In genomic region chr5:139178582-139178917, GRCh38 we compare ENCODE assay signal across 11 cellular contexts. TPM values are rescaled to one million over a fixed set of nuclear protein-coding genes. Genes with fewer than 3 reads are reported as not detected.
A peak's percentile ranks its signal among the peaks of the same experiment; 100 is the strongest.
DNase-seq lines count a peak whose midpoint lies in the region; ATAC-seq and TF ChIP-seq lines count a peak whose summit lies in the region.
"Had no signal": no experiment of that assay in that cellular context is flagged by ENCODE, and none has a peak within 500 bp of the region (broad histone marks: within the 10 kb centered on the region; RNA-seq: fewer than 3 reads in every experiment).

No MANE protein-coding gene starts in this region.

- peaks cover 10% of the 10 kb centered on the region for H3K36me3 Mint-ChIP-seq in activated B cell treated with CpG ODN at 0.5 μM for 24 hours (ENCODE audit: low read depth)

- CTCF ChIA-PET in activated B cell treated with CpG ODN at 0.5 μM for 24 hours (lab: Charles Lee): no interaction called here

- H3K9me3 Mint-ChIP-seq in activated B cell treated with CpG ODN at 0.5 μM for 24 hours: peaks cover 3% of the 10 kb centered on the region
- H3K9me3 Mint-ChIP-seq: activated naive CD8-positive, alpha-beta T cell treated with anti-CD3 and anti-CD28 coated beads, Interleukin-2, amount 50 U/mL, for 24 hours had no signal

- H2BK5ac ChIP-seq in mesenchymal stem cell (ENCODE audit: low read depth, low read length, poor library complexity, severe bottlenecking): no peak overlapping the region

- H3K36me3 ChIP-seq in mesenchymal stem cell (ENCODE audit: control insufficient read depth in 1 of 2, insufficient read depth in 2 of 2, low read depth in 1 of 2, low read length in 2 of 2) (no peaks in the 10 kb centered on the region), thoracic aorta (no peaks in the 10 kb centered on the region)

- no peak overlapping the region for H2BK12ac ChIP-seq in mesenchymal stem cell (ENCODE audit: low read length in 2 of 2)

- DNase-seq in DMS53 (lab: John Stamatoyannopoulos, UW) (peak; percentile 23), DMS53 treated with DMSO at 0.1 percent for 48 hours (lab: John Stamatoyannopoulos, UW; ENCODE audit: unreplicated experiment) (no peak), activated B cell treated with CpG ODN at 0.5 μM for 24 hours (no peak), mesenchymal stem cell (no peak), thoracic aorta (ENCODE audit: low spot score) (no peak), foreskin melanocyte (no peak), amniotic stem cell (lab: John Stamatoyannopoulos, UW) (no peak)
- DNase-seq: activated CD4-positive, alpha-beta T cell treated with anti-CD3 and anti-CD28 coated beads for 4 hours; activated naive CD8-positive, alpha-beta T cell treated with anti-CD3 and anti-CD28 coated beads, Interleukin-2, amount 50 U/mL, for 24 hours; stimulated activated CD4-positive, alpha-beta T cell treated with anti-CD3 and anti-CD28 coated beads, Interleukin-15, amount 100 ng/mL, for 24 hours had no signal

- peak overlapping the region; percentile 33 for H3K4me3 Mint-ChIP-seq in activated B cell treated with CpG ODN at 0.5 μM for 24 hours
- H3K4me3 Mint-ChIP-seq: activated naive CD8-positive, alpha-beta T cell treated with anti-CD3 and anti-CD28 coated beads, Interleukin-2, amount 50 U/mL, for 24 hours had no signal

- H3K14ac ChIP-seq in mesenchymal stem cell (ENCODE audit: low read length in 2 of 2): no peak overlapping the region

- peak overlapping the region; percentile 33 for H3K27ac Mint-ChIP-seq in activated B cell treated with CpG ODN at 0.5 μM for 24 hours
- H3K27ac Mint-ChIP-seq: activated naive CD8-positive, alpha-beta T cell treated with anti-CD3 and anti-CD28 coated beads, Interleukin-2, amount 50 U/mL, for 24 hours had no signal

- H3K4me3 ChIP-seq in mesenchymal stem cell (ENCODE audit: insufficient read depth in 1 of 2, low read depth in 1 of 2, low read length in 2 of 2) (no peak overlapping the region), thoracic aorta (no peak overlapping the region)

- no peak overlapping the region for H3K23ac ChIP-seq in mesenchymal stem cell (ENCODE audit: low read length in 2 of 2)

- no peaks in the 10 kb centered on the region for H3K27me3 ChIP-seq in mesenchymal stem cell (ENCODE audit: control insufficient read depth in 1 of 2, insufficient read depth in 1 of 2, low read length in 2 of 2)
- no peaks in the 10 kb centered on the region for H3K27me3 ChIP-seq in thoracic aorta (replicated peaks; ENCODE audit: insufficient read depth)

- H3K9me3 ChIP-seq in mesenchymal stem cell (ENCODE audit: control insufficient read depth, low read length): no peaks in the 10 kb centered on the region
- no peaks in the 10 kb centered on the region for H3K9me3 ChIP-seq in thoracic aorta

- H2AFZ ChIP-seq in mesenchymal stem cell (ENCODE audit: low read depth, low read length): no peak overlapping the region

- H3K4ac ChIP-seq in mesenchymal stem cell (ENCODE audit: low read depth in 1 of 2, low read length in 2 of 2): no peak overlapping the region

- ATAC-seq in activated B cell treated with CpG ODN at 0.5 μM for 24 hours (ENCODE audit: low read depth): no peak
- ATAC-seq in thoracic aorta (ENCODE audit: insufficient number of reproducible peaks, low FRiP score, low read depth): no peak
- no peak for ATAC-seq in GM21360 (IDR thresholded peaks at IDR 0.05; ENCODE audit: unreplicated experiment)

- TF ChIP-seq CTCF in activated B cell treated with CpG ODN at 0.5 μM for 24 hours (IDR thresholded peaks at IDR 0.05): no peak
- no peak for TF ChIP-seq CTCF in thoracic aorta (IDR thresholded peaks at IDR 0.05)

- no peak overlapping the region for H3K4me2 ChIP-seq in mesenchymal stem cell (ENCODE audit: low read length, poor library complexity, severe bottlenecking)

- H3K9ac ChIP-seq in mesenchymal stem cell (ENCODE audit: low read length): peak overlapping the region; percentile 53

- H4K8ac ChIP-seq in mesenchymal stem cell (ENCODE audit: low read length): no peak overlapping the region

- peaks cover 6% of the 10 kb centered on the region for H3K4me1 ChIP-seq in mesenchymal stem cell (ENCODE audit: control insufficient read depth, insufficient read depth, low read depth, low read length)
- H3K4me1 ChIP-seq in thoracic aorta (ENCODE audit: control insufficient read depth in 1 of 2, low read depth in 2 of 2): peaks cover 39 to 53% of the 10 kb centered on the region in 2 donors

- peaks cover 37% of the 10 kb centered on the region for H3K79me1 ChIP-seq in mesenchymal stem cell (replicated peaks; ENCODE audit: low read length, poor library complexity, severe bottlenecking)

- no peak overlapping the region for H3K27ac ChIP-seq in mesenchymal stem cell (ENCODE audit: low read length, poor library complexity, severe bottlenecking)
- peak overlapping the region; percentile 66 for H3K27ac ChIP-seq in thoracic aorta

- POLR2A ChIA-PET in activated B cell treated with CpG ODN at 0.5 μM for 24 hours (lab: Charles Lee): interaction anchor here (1.3 kb wide), 1 partner anchor 20 kb away, joined by 5 read pairs; the partner anchor contains the start of gene SIL1

- H3K27me3 Mint-ChIP-seq in activated B cell treated with CpG ODN at 0.5 μM for 24 hours: no peaks in the 10 kb centered on the region
- H3K27me3 Mint-ChIP-seq: activated naive CD8-positive, alpha-beta T cell treated with anti-CD3 and anti-CD28 coated beads, Interleukin-2, amount 50 U/mL, for 24 hours had no signal

- no peak overlapping the region for H3K18ac ChIP-seq in mesenchymal stem cell (ENCODE audit: low read depth in 1 of 2, low read length in 2 of 2)

- 46% methylated on average over 3 of the region's 3 CpGs for WGBS in mesenchymal stem cell

- peaks cover 60% of the 10 kb centered on the region for H3K4me1 Mint-ChIP-seq in activated B cell treated with CpG ODN at 0.5 μM for 24 hours

- H2BK15ac ChIP-seq in mesenchymal stem cell (ENCODE audit: low read depth, poor library complexity, severe bottlenecking): no peak overlapping the region

- H4K91ac ChIP-seq in mesenchymal stem cell (ENCODE audit: low read length): no peak overlapping the region

- intact Hi-C loops in activated B cell treated with CpG ODN at 0.5 μM for 24 hours (cut with micrococcal nuclease): no loop called here

- no peak overlapping the region for H2AK5ac ChIP-seq in mesenchymal stem cell (ENCODE audit: low read length, severe bottlenecking)

- H2BK120ac ChIP-seq in mesenchymal stem cell (ENCODE audit: low read depth, low read length): no peak overlapping the region

RNA-seq across cellular contexts. Expression of gene SIL1, which starts 19.6 kb away (rescaled TPM):
- 16.1 and 22.0 TPM in 2 replicates for total RNA-seq in activated B cell treated with CpG ODN at 0.5 μM for 24 hours
- 53.2 TPM for polyA plus RNA-seq in mesenchymal stem cell (2013, experiment 1 of 2)
- polyA plus RNA-seq in mesenchymal stem cell (2013, experiment 2 of 2): 52.4 TPM
- 10 to 100 TPM; 33.1 to 41.2 TPM for total RNA-seq in thoracic aorta
